13 cellular contexts compared by ENCODE assay signal in the genomic region with DNA sequence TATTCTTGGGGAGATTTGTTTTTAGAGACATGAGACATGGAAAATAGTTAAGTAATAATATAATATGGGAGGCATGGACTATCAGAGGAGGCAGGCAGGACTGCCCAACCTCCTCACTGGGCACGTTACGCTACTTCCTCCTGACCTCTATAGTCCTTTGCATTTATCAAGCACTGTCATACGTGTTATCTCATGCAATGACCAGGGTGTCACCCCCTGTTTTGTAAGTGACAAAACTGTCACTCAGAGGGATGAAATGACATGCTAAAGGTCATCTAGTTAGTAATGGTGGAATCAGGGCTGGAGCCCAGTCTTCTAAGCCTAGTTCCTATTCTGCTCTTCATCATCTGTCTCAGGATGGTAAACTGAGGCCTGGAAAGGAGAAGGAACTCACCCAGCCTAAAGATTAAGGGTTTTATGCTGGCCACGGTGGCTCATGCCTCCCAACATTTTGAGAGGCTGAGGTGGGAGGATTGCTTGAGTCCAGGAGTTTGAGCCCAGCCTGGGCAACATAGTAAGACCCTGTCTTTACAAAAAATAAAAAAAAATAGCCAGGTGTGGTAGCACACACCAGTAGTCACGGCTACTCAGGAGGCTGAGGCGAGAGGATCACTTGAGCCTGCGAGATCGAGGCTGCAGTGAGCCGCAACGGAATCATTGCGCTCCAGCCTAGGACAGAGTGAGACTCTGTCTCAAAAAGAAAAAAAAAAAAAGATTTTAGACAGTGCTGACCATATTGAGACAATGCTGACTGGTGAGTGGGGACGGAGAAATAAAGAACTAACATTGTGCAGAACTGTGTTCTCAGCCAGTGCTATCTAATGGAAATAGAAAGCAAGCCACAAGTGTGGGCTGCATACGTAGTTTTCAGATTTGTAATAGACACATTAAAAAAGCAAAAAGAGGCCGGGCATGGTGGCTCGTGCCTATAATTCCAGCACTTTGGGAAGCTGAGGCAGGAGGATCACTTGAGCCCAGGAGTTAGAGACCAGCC.
DNase-seq lines count a peak whose midpoint lies in the region; ATAC-seq and TF ChIP-seq lines count a peak whose summit lies in the region.
"Had no signal": no experiment of that assay in that cellular context is flagged by ENCODE, and none has a peak within 500 bp of the region (broad histone marks: within the 10 kb centered on the region; RNA-seq: fewer than 3 reads in every experiment).

No MANE protein-coding gene starts in this region.

- TF ChIP-seq CTCF in GM12864 (IDR thresholded peaks at IDR 0.05; ENCODE audit: low read depth, low read length, missing control alignments) (no peak), H9 (conservative IDR thresholded peaks at IDR 0.05) (no peak)

- no peak overlapping the region for H3K56ac ChIP-seq in H9 (ENCODE audit: insufficient read length, low read depth, low read length)

- WGBS in H9 (ENCODE audit: extremely low coverage, insufficient read length, low lambda C conversion rate), result no CpG with 5 or more reads among the region's 15 CpGs

- H2BK120ac ChIP-seq in H9 (ENCODE audit: low read depth, low read length, poor library complexity, severe bottlenecking), result no peak overlapping the region

- H4K5ac ChIP-seq in H9 (ENCODE audit: insufficient read length, low read depth, low read length), result no peak overlapping the region

- no peak overlapping the region for H2AFZ ChIP-seq in H9 (ENCODE audit: low read length)

- DNase-seq in GM12864 (ENCODE audit: low read depth), result no peak
- DNase-seq in H9, result no peak
- DNase-seq in activated naive CD8-positive, alpha-beta T cell treated with anti-CD3 and anti-CD28 coated beads, Interleukin-2, amount 50 U/mL, for 24 hours, result no peak
- DNase-seq in naive thymus-derived CD8-positive, alpha-beta T cell, result no peak
- DNase-seq in retina, result no peak
- DNase-seq in NCI-H2107 treated with DMSO at 0.1 percent for 48 hours (lab: John Stamatoyannopoulos, UW; ENCODE audit: unreplicated experiment), result no peak
- no peak for DNase-seq in stimulated activated CD4-positive, alpha-beta T cell treated with anti-CD3 and anti-CD28 coated beads, Interleukin-4, amount 100 ng/mL, for 24 hours
- DNase-seq: activated CD4-positive, alpha-beta T cell treated with anti-CD3 and anti-CD28 coated beads for 4 hours; activated naive CD8-positive, alpha-beta T cell treated with anti-CD3 and anti-CD28 coated beads, Interleukin-2, amount 10 ng/mL, durations not matched to agents 7 days and 5 days; mesenchymal stem cell; NCI-H446 treated with DMSO at 0.1 percent for 48 hours; SIG-M5 had no signal

- no peak overlapping the region for H3K18ac ChIP-seq in H9 (ENCODE audit: insufficient read length, low read depth, low read length)

- H3T11ph ChIP-seq in H9 (ENCODE audit: low read length), result no peak overlapping the region

- H3K9me3 ChIP-seq in H9 (ENCODE audit: control insufficient read depth, low read depth, low read length), result no peaks in the 10 kb centered on the region

- no peaks in the 10 kb centered on the region for H4K20me1 ChIP-seq in H9 (ENCODE audit: control insufficient read depth, insufficient read depth, insufficient read length)

- H3K4me2 ChIP-seq in H9 (ENCODE audit: insufficient read depth, insufficient read length, low read length), result no peak overlapping the region

- H3K4me3 ChIP-seq in GM12864 (ENCODE audit: low read depth, low read length), result peak overlapping the region; percentile 48

- no peak overlapping the region for H4K8ac ChIP-seq in H9 (replicated peaks; ENCODE audit: insufficient read length, low read depth, low read length)

- no peak overlapping the region for H2AK5ac ChIP-seq in H9 (ENCODE audit: insufficient read length, low read length)

- H3K4me1 ChIP-seq in H9 (ENCODE audit: insufficient read depth, low read length), result peaks cover 17% of the 10 kb centered on the region; the same call in 1 of the 2 replicates

- no peak for ATAC-seq in activated naive CD8-positive, alpha-beta T cell treated with anti-CD3 and anti-CD28 coated beads, Interleukin-2, amount 50 U/mL, for 24 hours
- ATAC-seq in naive thymus-derived CD8-positive, alpha-beta T cell, result peak in 1 of 2 donors; percentile 28
- ATAC-seq in HG03135 (IDR thresholded peaks at IDR 0.05; ENCODE audit: unreplicated experiment), result no peak

- H4K91ac ChIP-seq in H9 (ENCODE audit: insufficient read length, low read depth, low read length), result no peak overlapping the region

- H3K79me2 ChIP-seq in H9 (ENCODE audit: insufficient read depth, low read length), result peaks cover 3% of the 10 kb centered on the region; the same call in 1 of the 2 replicates

- POLR2A ChIA-PET in naive thymus-derived CD8-positive, alpha-beta T cell (lab: Charles Lee), result interaction anchor here (0.6 kb wide), 1 partner anchor 84 kb away, joined by 5 read pairs; no protein-coding TSS in a partner anchor

- H3K4me1 Mint-ChIP-seq in H9, result peaks cover 60% of the 10 kb centered on the region in 2 experiments
- peaks cover 59% of the 10 kb centered on the region for H3K4me1 Mint-ChIP-seq in activated naive CD8-positive, alpha-beta T cell treated with anti-CD3 and anti-CD28 coated beads, Interleukin-2, amount 50 U/mL, for 24 hours
- H3K4me1 Mint-ChIP-seq in naive thymus-derived CD8-positive, alpha-beta T cell, result peaks cover 12 to 78% (median 38%) of the 10 kb centered on the region in 4 donors

- no peaks in the 10 kb centered on the region for H3K27me3 ChIP-seq in H9 (ENCODE audit: insufficient read depth, low read length)

- H3K9me3 Mint-ChIP-seq in H9, result no peaks in the 10 kb centered on the region
- H3K9me3 Mint-ChIP-seq in activated naive CD8-positive, alpha-beta T cell treated with anti-CD3 and anti-CD28 coated beads, Interleukin-2, amount 50 U/mL, for 24 hours, result no peaks in the 10 kb centered on the region
- peaks cover 0 to under 1% (median 0%) of the 10 kb centered on the region in 9 donors for H3K9me3 Mint-ChIP-seq in naive thymus-derived CD8-positive, alpha-beta T cell

- peaks cover 2% of the 10 kb centered on the region for H3K23me2 ChIP-seq in H9 (ENCODE audit: insufficient read length, low read depth, low read length, poor library complexity, severe bottlenecking)

- no peak overlapping the region for H3K23ac ChIP-seq in H9 (ENCODE audit: insufficient read length, low read depth, low read length)

- peak overlapping the region; percentile 94 to 97 (median 95) for H3K27ac Mint-ChIP-seq in H9
- H3K27ac Mint-ChIP-seq in activated naive CD8-positive, alpha-beta T cell treated with anti-CD3 and anti-CD28 coated beads, Interleukin-2, amount 50 U/mL, for 24 hours, result peak overlapping the region; percentile 67
- H3K27ac Mint-ChIP-seq in naive thymus-derived CD8-positive, alpha-beta T cell, result peak overlapping the region in 9 of 10 donors; percentile 7 to 83 (median 49)
- H3K27ac Mint-ChIP-seq: activated naive CD8-positive, alpha-beta T cell treated with anti-CD3 and anti-CD28 coated beads, Interleukin-2, amount 10 ng/mL, durations not matched to agents 7 days and 5 days had no signal

- peaks cover 2% of the 10 kb centered on the region for H3K79me1 ChIP-seq in H9 (ENCODE audit: insufficient read depth, low read depth, low read length, poor library complexity, severe bottlenecking)

- H2BK12ac ChIP-seq in H9 (ENCODE audit: insufficient read length, low read depth, low read length), result no peak overlapping the region

- H2BK15ac ChIP-seq in H9 (ENCODE audit: low read depth, low read length), result no peak overlapping the region

- H2BK20ac ChIP-seq in H9 (ENCODE audit: low read depth, low read length, poor library complexity, severe bottlenecking), result no peak overlapping the region

- H3K14ac ChIP-seq in H9 (ENCODE audit: insufficient read depth, low read length), result no peak overlapping the region

- peaks cover 17 to 43% (median 25%) of the 10 kb centered on the region in 3 experiments; a peak in 6 of 7 replicates for H3K36me3 Mint-ChIP-seq in H9 (ENCODE audit: insufficient read depth in 1 of 3, low read depth in 3 of 3)
- peaks cover 18% of the 10 kb centered on the region for H3K36me3 Mint-ChIP-seq in activated naive CD8-positive, alpha-beta T cell treated with anti-CD3 and anti-CD28 coated beads, Interleukin-2, amount 50 U/mL, for 24 hours (ENCODE audit: low read depth)
- H3K36me3 Mint-ChIP-seq in naive thymus-derived CD8-positive, alpha-beta T cell, result peaks cover 3 to 39% (median 10%) of the 10 kb centered on the region in 3 donors

- no peak overlapping the region for H3K9ac ChIP-seq in H9 (ENCODE audit: extremely low read depth, insufficient read length, low read length)

- H3K27me3 Mint-ChIP-seq in H9 (ENCODE audit: low read depth), result no peaks in the 10 kb centered on the region
- no peaks in the 10 kb centered on the region for H3K27me3 Mint-ChIP-seq in activated naive CD8-positive, alpha-beta T cell treated with anti-CD3 and anti-CD28 coated beads, Interleukin-2, amount 50 U/mL, for 24 hours
- no peaks in the 10 kb centered on the region for H3K27me3 Mint-ChIP-seq in naive thymus-derived CD8-positive, alpha-beta T cell
- H3K27me3 Mint-ChIP-seq: activated naive CD8-positive, alpha-beta T cell treated with anti-CD3 and anti-CD28 coated beads, Interleukin-2, amount 10 ng/mL, durations not matched to agents 7 days and 5 days had no signal

- no peak overlapping the region for H3K4ac ChIP-seq in H9 (ENCODE audit: low read depth, low read length)

- H3K4me3 Mint-ChIP-seq in H9, result peak overlapping the region in 1 of 2 experiments; percentile 64; a peak in 1 of 5 replicates
- peak overlapping the region; percentile 59 for H3K4me3 Mint-ChIP-seq in activated naive CD8-positive, alpha-beta T cell treated with anti-CD3 and anti-CD28 coated beads, Interleukin-2, amount 50 U/mL, for 24 hours
- peak overlapping the region in 2 of 10 donors; percentile 39 to 76 for H3K4me3 Mint-ChIP-seq in naive thymus-derived CD8-positive, alpha-beta T cell
- H3K4me3 Mint-ChIP-seq: activated naive CD8-positive, alpha-beta T cell treated with anti-CD3 and anti-CD28 coated beads, Interleukin-2, amount 10 ng/mL, durations not matched to agents 7 days and 5 days had no signal

- no peak overlapping the region for H3K27ac ChIP-seq in H9 (ENCODE audit: insufficient read length, low read depth, low read length)

- no peak overlapping the region for H2BK5ac ChIP-seq in H9 (ENCODE audit: insufficient read length, low read length)
